ENCODE assay signal across 8 cellular contexts in genomic region chr17:19063326-19063956, GRCh38. TPM values are rescaled to one million over a fixed set of nuclear protein-coding genes. Genes with fewer than 3 reads are reported as not detected.
DNase-seq lines count a peak whose midpoint lies in the region; ATAC-seq, FAIRE-seq and TF ChIP-seq lines count a peak whose summit lies in the region.
"Not testable (repeated sequence)": the region's sequence is repeated elsewhere in the genome, so short reads cannot be mapped to it uniquely, and the experiment has no call there.

No MANE protein-coding gene starts in this region.

- TF ChIP-seq POLR2A in K562 (conservative IDR thresholded peaks at IDR 0.05), result peak; percentile 95

- FAIRE-seq in K562 (lab: Jason Lieb, UNC), result not testable (repeated sequence)

- H3K27ac ChIP-seq in CD4-positive, CD25-positive, alpha-beta regulatory T cell (ENCODE audit: insufficient read depth, low read length, poor library complexity, severe bottlenecking), result peak overlapping the region; percentile 57
- H3K27ac ChIP-seq in K562 (ENCODE audit: extremely low read depth, low read depth, low read length); right cardiac atrium (ENCODE audit: low read length): not testable (repeated sequence)

- peak; percentile 32 to 67 for ATAC-seq in CD4-positive, CD25-positive, alpha-beta regulatory T cell (ENCODE audit: low read depth in 2 of 2)
- ATAC-seq in GM21619 (IDR thresholded peaks at IDR 0.05; ENCODE audit: unreplicated experiment), result peak; percentile 19
- ATAC-seq in K562, result peak; percentile 87
- peak; percentile 34 to 35 for ATAC-seq in right cardiac atrium

- H3K27me3 Mint-ChIP-seq in CD4-positive, CD25-positive, alpha-beta regulatory T cell; progenitor cell of endocrine pancreas: not testable (repeated sequence)

- CTCF ChIA-PET in K562 (lab: Yijun Ruan, JAX; ENCODE audit: low intra/inter-chr PET ratio), result not testable (repeated sequence)

- H3K4me2 ChIP-seq in K562 (ENCODE audit: insufficient read depth, low read length), result not testable (repeated sequence)

- H3K36me3 Mint-ChIP-seq in CD4-positive, CD25-positive, alpha-beta regulatory T cell; progenitor cell of endocrine pancreas (ENCODE audit: insufficient read depth): not testable (repeated sequence)

- peak overlapping the region; percentile 86 to 97 (median 90) for H3K27ac Mint-ChIP-seq in CD4-positive, CD25-positive, alpha-beta regulatory T cell
- peak overlapping the region; percentile 98 for H3K27ac Mint-ChIP-seq in progenitor cell of endocrine pancreas

- in situ Hi-C loops in K562 (cut with MboI), result not testable (repeated sequence)

- peak in 2 of 3 donors; percentile 64 to 90 for DNase-seq in CD4-positive, CD25-positive, alpha-beta regulatory T cell
- DNase-seq in activated CD8-positive, alpha-beta memory T cell treated with anti-CD3 and anti-CD28 coated beads for 4 hours (ENCODE audit: low read depth in 2 of 2), result peak; percentile 54 to 70
- DNase-seq in K562 (ENCODE audit: extremely low read depth in 1 of 4, low spot score in 3 of 4), result not testable (repeated sequence)
- DNase-seq in right cardiac atrium, result peak; percentile 75 to 87 (median 87)
- peak; percentile 73 for DNase-seq in progenitor cell of endocrine pancreas (ENCODE audit: low spot score, unreplicated experiment)
- peak; percentile 68 for DNase-seq in stimulated activated CD8-positive, alpha-beta memory T cell treated with anti-CD3 and anti-CD28 coated beads, Interleukin-4, amount 100 ng/mL, for 24 hours (ENCODE audit: low read depth)

- not testable (repeated sequence) for H3K9me1 ChIP-seq in K562 (ENCODE audit: control insufficient read depth, insufficient read depth, low read length)

- H3K9ac ChIP-seq in K562 (ENCODE audit: insufficient read depth in 1 of 2, low read depth in 2 of 2, low read length in 2 of 2), result not testable (repeated sequence)

- H2AFZ ChIP-seq in K562 (ENCODE audit: low read depth, low read length), result not testable (repeated sequence)

- not testable (repeated sequence) for H4K20me1 ChIP-seq in K562 (replicated peaks; ENCODE audit: control insufficient read depth, insufficient read depth, low read length)

- H3K36me3 ChIP-seq in CD4-positive, CD25-positive, alpha-beta regulatory T cell (ENCODE audit: control insufficient read depth, insufficient read depth, low read length); K562 (ENCODE audit: control insufficient read depth, insufficient read depth, low read length): not testable (repeated sequence)

- H3K4me1 Mint-ChIP-seq in CD4-positive, CD25-positive, alpha-beta regulatory T cell; progenitor cell of endocrine pancreas (ENCODE audit: low read depth): not testable (repeated sequence)

- intact Hi-C loops in K562 (cut with micrococcal nuclease); right cardiac atrium (cut with DNase I): not testable (repeated sequence)

- H3K9me3 Mint-ChIP-seq in CD4-positive, CD25-positive, alpha-beta regulatory T cell; progenitor cell of endocrine pancreas (ENCODE audit: low read depth): not testable (repeated sequence)

- not testable (repeated sequence) for TF ChIP-seq RAD21 in K562 (CRISPR knock-in tag; conservative IDR thresholded peaks at IDR 0.05 in 1 of 2, IDR thresholded peaks at IDR 0.05 in 1 of 2)

- not testable (repeated sequence) for H3K9me3 ChIP-seq in CD4-positive, CD25-positive, alpha-beta regulatory T cell (ENCODE audit: control insufficient read depth in 2 of 2, low read length in 2 of 2); K562 (replicated peaks; ENCODE audit: control insufficient read depth, insufficient read depth, low read depth, low read length); right cardiac atrium (ENCODE audit: control insufficient read depth, low read length)

- H3K79me2 ChIP-seq in K562 (ENCODE audit: control insufficient read depth, insufficient read depth, low read length), result not testable (repeated sequence)

- TF ChIP-seq CTCF in K562 (IDR thresholded peaks at IDR 0.05 in 2 of 3, conservative IDR thresholded peaks at IDR 0.05 in 1 of 3; ENCODE audit: insufficient read depth in 2 of 3, low read depth in 1 of 3, low read length in 3 of 3); progenitor cell of endocrine pancreas (IDR thresholded peaks at IDR 0.05; ENCODE audit: unreplicated experiment): not testable (repeated sequence)

- WGBS in K562 (ENCODE audit: insufficient coverage, low coverage, missing lambda C conversion rate), result 0% methylated on average over 5 of the region's 44 CpGs
- under 1% methylated on average over 24 of the region's 44 CpGs for WGBS in right cardiac atrium

- not testable (repeated sequence) for H3K27me3 ChIP-seq in CD4-positive, CD25-positive, alpha-beta regulatory T cell (ENCODE audit: control insufficient read depth, insufficient read depth, low read length); K562 (ENCODE audit: control insufficient read depth in 2 of 2, insufficient read depth in 2 of 2, low read length in 2 of 2); right cardiac atrium (ENCODE audit: control insufficient read depth, insufficient read depth)

- TSS peak; percentile 100 for BruUV-seq in K562 (replicated peaks; lab: Mats Ljungman, UMichigan)

- TF ChIP-seq EP300 in K562 (IDR thresholded peaks at IDR 0.05; ENCODE audit: low read length), result not testable (repeated sequence)

- H3K4me3 Mint-ChIP-seq in CD4-positive, CD25-positive, alpha-beta regulatory T cell, result peak overlapping the region; percentile 82 to 88 (median 86)
- H3K4me3 Mint-ChIP-seq in progenitor cell of endocrine pancreas (ENCODE audit: low read depth), result peak overlapping the region; percentile 38

- POLR2A ChIA-PET in K562 (lab: Yijun Ruan, JAX), result not testable (repeated sequence)

- not testable (repeated sequence) for H3K4me1 ChIP-seq in CD4-positive, CD25-positive, alpha-beta regulatory T cell (ENCODE audit: control insufficient read depth, insufficient read depth, low read length, poor library complexity, severe bottlenecking); K562 (replicated peaks in 1 of 2; ENCODE audit: control insufficient read depth in 2 of 2, insufficient read depth in 2 of 2, low read length in 2 of 2); right cardiac atrium (ENCODE audit: control insufficient read depth, insufficient read depth, low read length)

- H3K4me3 ChIP-seq in CD4-positive, CD25-positive, alpha-beta regulatory T cell (ENCODE audit: low read depth, low read length); K562; right cardiac atrium (ENCODE audit: low read length): not testable (repeated sequence)

RNA-seq across cellular contexts. Expression of gene GRAP, which starts 16.7 kb away (rescaled TPM):
- 34.5 TPM for total RNA-seq in CD4-positive, CD25-positive, alpha-beta regulatory T cell
- 10 to 100 TPM; 52.2 to 77.5 (median 62.6) TPM for polyA plus RNA-seq in CD4-positive, CD25-positive, alpha-beta regulatory T cell
- polyA plus RNA-seq in PFSK-1 (2012; ENCODE audit: insufficient read length, low read depth), result 106 TPM
- not detected in 2 replicates for total RNA-seq in K562 (2011; cell fraction: chromatin; rRNA removed; ENCODE audit: low replicate concordance)
- total RNA-seq in K562 (2011; cell fraction: nucleolus; rRNA removed), result 0.17 and 0.79 TPM in 2 replicates
- total RNA-seq in K562 (2011; cell fraction: nucleoplasm; rRNA removed), result not detected in 2 replicates
- total RNA-seq in K562 (2014; rRNA removed) (not detected in 2 replicates), K562 (2014; rRNA removed; fragmentation: Illumina TruSeq; extraction: Trizol) (not detected in 2 replicates), K562 (2015; rRNA removed; fragmentation: Illumina TruSeq; extraction: Trizol) (0.11 TPM in 1 of 2 replicates, not detected in the other), K562 (2021) (0.07 and 0.27 TPM in 2 replicates), right cardiac atrium (1 to 10 TPM; 2.8 to 4.1 (median 3.6) TPM), progenitor cell of endocrine pancreas (not detected in 2 replicates)
- polyA plus RNA-seq in K562 (2011; rRNA removed) (0.05 and 0.07 TPM in 2 replicates), K562 (2014; fragmentation: Illumina TruSeq; extraction: Trizol) (not detected in 2 replicates), K562 (2014; fragmentation: Nextera tagmentation; extraction: Ambion mirVana) (not detected), K562 (2014; rRNA removed) (0.41 TPM in 1 of 2 replicates, not detected in the other), right cardiac atrium (2.3 TPM)
- polyA plus RNA-seq in K562 (2011; cell fraction: cytosol; rRNA removed), result 0.04 and 0.07 TPM in 2 replicates
- 0.37 TPM in 1 of 2 replicates, not detected in the other for polyA plus RNA-seq in K562 (2011; cell fraction: nucleus; rRNA removed)
- polyA plus RNA-seq in K562 (2012), result 0.29 TPM in 1 of 2 replicates, not detected in the other
- polyA minus RNA-seq in K562 (2011; rRNA and poly(A)+ RNA removed), result not detected in 2 replicates
- polyA minus RNA-seq in K562 (2011; cell fraction: cytosol; rRNA and poly(A)+ RNA removed), result not detected in 2 replicates
- 0.27 TPM in 1 of 2 replicates, not detected in the other for polyA minus RNA-seq in K562 (2011; cell fraction: nucleus; rRNA and poly(A)+ RNA removed)

RNA-seq across cellular contexts. Expression of gene FAM83G, which starts 58.9 kb away (rescaled TPM):
- 10.7 TPM for total RNA-seq in CD4-positive, CD25-positive, alpha-beta regulatory T cell
- polyA plus RNA-seq in CD4-positive, CD25-positive, alpha-beta regulatory T cell, result 1 to 10 TPM; 3.7 to 6.2 (median 5.3) TPM
- polyA plus RNA-seq in PFSK-1 (2012; ENCODE audit: insufficient read length, low read depth), result 10.9 TPM
- total RNA-seq in K562 (2011; cell fraction: chromatin; rRNA removed; ENCODE audit: low replicate concordance), result 8.8 and 26.9 TPM in 2 replicates
- 22.8 and 25.7 TPM in 2 replicates for total RNA-seq in K562 (2011; cell fraction: nucleolus; rRNA removed)
- 11.5 and 13.5 TPM in 2 replicates for total RNA-seq in K562 (2011; cell fraction: nucleoplasm; rRNA removed)
- total RNA-seq in K562 (2014; rRNA removed) (7.6 and 12.9 TPM in 2 replicates), K562 (2014; rRNA removed; fragmentation: Illumina TruSeq; extraction: Trizol) (1.9 and 2.3 TPM in 2 replicates), K562 (2015; rRNA removed; fragmentation: Illumina TruSeq; extraction: Trizol) (4.2 and 5.6 TPM in 2 replicates), K562 (2021) (9.1 and 10.3 TPM in 2 replicates), right cardiac atrium (10 to 100 TPM; 27.7 to 40.2 (median 30.3) TPM), progenitor cell of endocrine pancreas (16.6 and 17.3 TPM in 2 replicates)
- polyA plus RNA-seq in K562 (2011; rRNA removed) (3.4 and 4.2 TPM in 2 replicates), K562 (2014; fragmentation: Illumina TruSeq; extraction: Trizol) (4.8 and 6.5 TPM in 2 replicates), K562 (2014; fragmentation: Nextera tagmentation; extraction: Ambion mirVana) (under 1 TPM in 1 of 2 experiments, not detected in 1; 0.04 TPM), K562 (2014; rRNA removed) (5.5 and 5.7 TPM in 2 replicates), right cardiac atrium (18.7 TPM)
- polyA plus RNA-seq in K562 (2011; cell fraction: cytosol; rRNA removed), result 3.5 and 6.6 TPM in 2 replicates
- 9.7 and 20.5 TPM in 2 replicates for polyA plus RNA-seq in K562 (2011; cell fraction: nucleus; rRNA removed)
- 4.2 and 5.3 TPM in 2 replicates for polyA plus RNA-seq in K562 (2012)
- polyA minus RNA-seq in K562 (2011; rRNA and poly(A)+ RNA removed), result 3.2 and 4.8 TPM in 2 replicates
- 5.2 and 5.4 TPM in 2 replicates for polyA minus RNA-seq in K562 (2011; cell fraction: cytosol; rRNA and poly(A)+ RNA removed)
- polyA minus RNA-seq in K562 (2011; cell fraction: nucleus; rRNA and poly(A)+ RNA removed), result 7.1 and 7.9 TPM in 2 replicates

Comparison
In these comparisons a context has a peak if more than half of its experiments do, and no peak if none do; other contexts are left out.
1. ATAC-seq: peak in every context shown above with its lines; median percentile 87 in K562; 50 in CD4-positive, CD25-positive, alpha-beta regulatory T cell; 34 in right cardiac atrium; 19 in GM21619.